In genomic region chr2:47198985-47199451, GRCh38 we compare ENCODE assay signal across 15 cellular contexts. TPM values are rescaled to one million over a fixed set of nuclear protein-coding genes. Genes with fewer than 3 reads are reported as not detected.
DNase-seq lines count a peak whose midpoint lies in the region; ATAC-seq and TF ChIP-seq lines count a peak whose summit lies in the region.
"Had no signal": no experiment of that assay in that cellular context is flagged by ENCODE, and none has a peak within 500 bp of the region (broad histone marks: within the 10 kb centered on the region; RNA-seq: fewer than 3 reads in every experiment).

No MANE protein-coding gene starts in this region.

- no peaks in the 10 kb centered on the region for H3K36me3 Mint-ChIP-seq in mesothelial cell of epicardium
- H3K36me3 Mint-ChIP-seq: brain had no signal

- peak overlapping the region; percentile 47 for H3K4me2 ChIP-seq in PC-9

- intact Hi-C loops in PC-9 (cut with micrococcal nuclease; ENCODE audit: unreplicated experiment), result loop anchor here (1.0 to 5.0 kb wide), 3 partner anchors 9 to 113 kb away; no protein-coding TSS in a partner anchor

- no peak for ATAC-seq in activated CD4-positive, CD25-positive, alpha-beta regulatory T cell treated with anti-CD3 and anti-CD28 coated beads, Interleukin-2, amount 50 U/mL, for 24 hours
- ATAC-seq: gastroesophageal sphincter, right lobe of liver had no signal

- no peaks in the 10 kb centered on the region for H3K9me3 Mint-ChIP-seq in mesothelial cell of epicardium

- BruUV-seq in PC-9 (replicated peaks; lab: Mats Ljungman, UMichigan), result no TSS peak

- H3K79me2 ChIP-seq in PC-9 (ENCODE audit: low read depth), result peaks cover 6% of the 10 kb centered on the region; the same call in 1 of the 2 replicates

- no peaks in the 10 kb centered on the region for H3K9me2 ChIP-seq in PC-9 (ENCODE audit: insufficient read depth)

- 0 out of 2 replicates have a peak overlapping the region, but pooled peaks have one; percentile 4 for H2AFZ ChIP-seq in PC-9

- H3F3A ChIP-seq in PC-9 (ENCODE audit: insufficient read depth, low read depth), result peaks cover 57% of the 10 kb centered on the region

- H3K27ac ChIP-seq in PC-9, result peak overlapping the region; percentile 69
- H3K27ac ChIP-seq: gastroesophageal sphincter, right lobe of liver had no signal

- H3K9me3 ChIP-seq in PC-9 (ENCODE audit: insufficient read depth, low read depth), result no peaks in the 10 kb centered on the region
- H3K9me3 ChIP-seq: gastroesophageal sphincter, right lobe of liver had no signal

- no peaks in the 10 kb centered on the region for H4K20me1 ChIP-seq in PC-9 (ENCODE audit: insufficient read depth)

- H3K4me1 ChIP-seq in PC-9 (replicated peaks; ENCODE audit: insufficient read depth), result peaks cover 81% of the 10 kb centered on the region

- CTCF ChIA-PET in PC-9 (lab: Charles Lee), result no interaction called here

- POLR2A ChIA-PET in PC-9 (lab: Charles Lee; ENCODE audit: unreplicated experiment), result interaction anchor here (0.5 to 0.9 kb wide), 11 partner anchors 10 to 231 kb away, joined by 3 to 8 read pairs (median 3); no protein-coding TSS in a partner anchor

- DNase-seq in GM04503 (ENCODE audit: low read depth) (peak; percentile 98), PC-9 (peak; percentile 85 to 99), epithelial cell of esophagus (ENCODE audit: low read depth) (peak; percentile 75), renal cortical epithelial cell (ENCODE audit: low read depth) (peak; percentile 85), NCI-H1092 (lab: John Stamatoyannopoulos, UW) (no peak), mesothelial cell of epicardium (ENCODE audit: low spot score in 2 of 2, unreplicated experiment in 2 of 2) (no peak), NCI-H1105 treated with DMSO at 0.1 percent for 48 hours (lab: John Stamatoyannopoulos, UW) (no peak)
- DNase-seq: activated T-cell treated with anti-CD3 and anti-CD28 coated beads for 4 hours; DMS79; Kasumi-1; right lobe of liver; stimulated activated CD8-positive, alpha-beta memory T cell treated with anti-CD3 and anti-CD28 coated beads, Interleukin-4, amount 100 ng/mL, for 48 hours had no signal

- no peaks in the 10 kb centered on the region for H3K36me3 ChIP-seq in PC-9 (ENCODE audit: low read depth)
- H3K36me3 ChIP-seq: gastroesophageal sphincter, right lobe of liver had no signal

- no peak overlapping the region for H3K27ac Mint-ChIP-seq in mesothelial cell of epicardium

- TF ChIP-seq CTCF in PC-9 (conservative IDR thresholded peaks at IDR 0.05) (no peak), epithelial cell of esophagus (IDR thresholded peaks at IDR 0.05; ENCODE audit: insufficient read depth, low read depth, low read length, missing control alignments) (no peak), mesothelial cell of epicardium (IDR thresholded peaks at IDR 0.05; ENCODE audit: unreplicated experiment) (no peak)

- no peaks in the 10 kb centered on the region for H3K27me3 Mint-ChIP-seq in mesothelial cell of epicardium (ENCODE audit: low read depth)
- H3K27me3 Mint-ChIP-seq: brain had no signal

- H3K4me3 ChIP-seq in PC-9 (no peak overlapping the region), epithelial cell of esophagus (ENCODE audit: low read length) (no peak overlapping the region)
- H3K4me3 ChIP-seq: gastroesophageal sphincter, right lobe of liver had no signal

- peaks cover 37% of the 10 kb centered on the region for H3K4me1 Mint-ChIP-seq in mesothelial cell of epicardium

- no peaks in the 10 kb centered on the region for H3K27me3 ChIP-seq in PC-9 (ENCODE audit: insufficient read depth, low read depth)
- H3K27me3 ChIP-seq: gastroesophageal sphincter, right lobe of liver had no signal

- no peak overlapping the region for H3K4me3 Mint-ChIP-seq in mesothelial cell of epicardium

RNA-seq across cellular contexts. Expression of gene CALM2, which starts 22.7 kb away (rescaled TPM):
- 726 and 781 TPM in 2 replicates for total RNA-seq in PC-9 (2021)
- 1,076 and 1,878 TPM in 2 replicates for total RNA-seq in renal cortical epithelial cell
- 308 to 312 TPM (median 309 TPM) in 3 replicates for total RNA-seq in mesothelial cell of epicardium

RNA-seq across cellular contexts. Expression of gene STPG4, which starts 43.9 kb away (rescaled TPM):
- total RNA-seq in PC-9 (2021), result 6.5 and 8.7 TPM in 2 replicates
- total RNA-seq in renal cortical epithelial cell, result 0.20 and 0.52 TPM in 2 replicates
- 0.27 to 0.52 TPM in 2 of 3 replicates, not detected in the other for total RNA-seq in mesothelial cell of epicardium
- total RNA-seq: right lobe of liver had no signal

Comparison
In these comparisons a context has a peak if more than half of its experiments do, and no peak if none do; other contexts are left out.
1. DNase-seq: peak in GM04503 (single experiment), PC-9 (2 of 2), epithelial cell of esophagus (single experiment) and renal cortical epithelial cell (single experiment); none in NCI-H1092 (single experiment), mesothelial cell of epicardium (0 of 2) and NCI-H1105 treated with DMSO at 0.1 percent for 48 hours (single experiment).